Comparison of ENCODE assay signal across 8 cellular contexts in genomic region chr9:83177747-83178146, GRCh38.
"Had no signal": no experiment of that assay in that cellular context is flagged by ENCODE, and none has a peak within 500 bp of the region (broad histone marks: within the 10 kb centered on the region; RNA-seq: fewer than 3 reads in every experiment).

No MANE protein-coding gene starts in this region.

- DNase-seq: GDM1, GF-D8 had no signal

- H3K4me3 ChIP-seq: GM12878 had no signal

- ATAC-seq: GM12878 had no signal

- FAIRE-seq: G401.6, GM12878, GM12891, GM12892, GM18507, GM19239 had no signal
